In the genomic region with DNA sequence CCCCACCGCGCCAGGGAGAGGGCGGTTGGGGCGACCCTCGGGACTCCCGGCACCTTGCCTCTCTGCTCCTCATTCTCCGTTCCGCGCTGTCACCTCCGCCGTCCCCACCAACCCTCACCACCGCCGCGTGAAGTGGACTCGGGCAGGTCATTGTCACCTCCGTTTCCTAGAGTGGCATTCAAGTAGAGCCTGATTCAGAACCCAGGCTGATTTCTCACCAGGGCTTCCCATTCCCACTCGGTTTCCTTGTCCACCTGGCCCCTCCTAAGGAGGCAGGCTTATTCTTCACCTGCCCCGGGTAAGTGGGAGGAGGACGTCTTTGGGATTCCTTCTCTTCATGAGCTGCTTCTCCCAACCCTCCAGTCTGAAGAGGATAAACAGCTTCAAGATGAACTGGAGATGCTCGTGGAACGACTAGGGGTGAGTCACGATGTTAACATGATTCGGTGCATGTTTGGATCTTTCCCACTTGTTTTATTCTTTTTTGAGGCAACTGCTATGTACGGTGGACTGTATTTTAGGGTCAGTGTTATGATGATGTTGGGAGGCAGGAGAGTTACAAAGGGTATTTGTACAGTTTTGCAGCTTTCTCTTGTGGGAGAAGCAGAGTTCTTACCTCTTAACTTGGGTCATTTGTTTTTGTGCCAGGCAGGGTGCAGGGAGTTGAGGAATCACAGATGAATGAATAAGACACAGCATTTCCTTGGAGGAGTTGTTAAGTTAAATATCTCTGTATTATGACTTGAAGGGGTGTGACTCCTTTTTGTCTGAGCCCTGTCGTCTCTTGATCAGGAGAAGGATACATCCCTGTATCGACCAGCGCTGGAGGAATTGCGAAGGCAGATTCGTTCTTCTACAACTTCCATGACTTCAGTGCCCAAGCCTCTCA, we compare ENCODE assay signal across 8 cellular contexts. TPM values are rescaled to one million over a fixed set of nuclear protein-coding genes. Genes with fewer than 3 reads are reported as not detected.
DNase-seq lines count a peak whose midpoint lies in the region; ATAC-seq and TF ChIP-seq lines count a peak whose summit lies in the region.

No MANE protein-coding gene starts in this region.

- no peak for ATAC-seq in HG02763 (IDR thresholded peaks at IDR 0.05; ENCODE audit: unreplicated experiment)

- DNase-seq in NCI-H748 treated with DMSO at 0.1 percent for 48 hours (lab: John Stamatoyannopoulos, UW) (peak; percentile 13), NCI-H748 (lab: John Stamatoyannopoulos, UW; ENCODE audit: unreplicated experiment) (no peak), RWPE1 (ENCODE audit: low spot score) (no peak), epithelial cell of prostate (ENCODE audit: low read depth, low spot score) (no peak), ovary (no peak), SW 1271 (lab: John Stamatoyannopoulos, UW) (no peak), NCI-H1417 treated with DMSO at 0.1 percent for 48 hours (lab: John Stamatoyannopoulos, UW) (no peak)

- CTCF ChIA-PET in RWPE1 (lab: Yijun Ruan, JAX), result interaction anchor here (0.6 kb wide), 1 partner anchor 530 kb away, joined by 3 read pairs; no protein-coding TSS in a partner anchor

- TF ChIP-seq EP300 in ovary (IDR thresholded peaks at IDR 0.05), result no peak

- TF ChIP-seq CTCF in RWPE1 (conservative IDR thresholded peaks at IDR 0.05; ENCODE audit: low read depth) (no peak), ovary (IDR thresholded peaks at IDR 0.05) (no peak)

- intact Hi-C loops in ovary (cut with DNase I), result loop anchor here in 1 of 4 donors (10.0 kb wide), 2 partner anchors 55 to 215 kb away; no protein-coding TSS in a partner anchor

- H3K4me1 ChIP-seq in ovary (ENCODE audit: insufficient read depth), result peaks cover 4% of the 10 kb centered on the region

- H3K27ac ChIP-seq in RWPE1, result peak overlapping the region; percentile 80
- peak overlapping the region; percentile 95 for H3K27ac ChIP-seq in epithelial cell of prostate
- peak overlapping the region in 1 of 2 donors; percentile 24 for H3K27ac ChIP-seq in ovary

- no peaks in the 10 kb centered on the region for H3K36me3 ChIP-seq in ovary

- no peak for TF ChIP-seq POLR2A in ovary (IDR thresholded peaks at IDR 0.05)

- no peaks in the 10 kb centered on the region for H3K9me3 ChIP-seq in ovary

- H3K27me3 ChIP-seq in ovary, result no peaks in the 10 kb centered on the region

- POLR2A ChIA-PET in RWPE1 (lab: Yijun Ruan, JAX; ENCODE audit: low non-redundant PET), result interaction anchor here (0.7 kb wide), 1 partner anchor 46 kb away, joined by 4 read pairs; no protein-coding TSS in a partner anchor

- WGBS in ovary, 3 donors, result 13 to 15% (median 14%) methylated on average over 29 of the region's 29 CpGs

- H3K4me3 ChIP-seq in ovary, result peak overlapping the region; percentile 79

RNA-seq across cellular contexts. Expression of gene PSMD2, which starts 0.7 kb away (rescaled TPM):
- total RNA-seq in ovary, result 100 to 1,000 TPM in 6 of 7 donors, 10 to 100 TPM in 1; 74.4 to 149 (median 138) TPM
- polyA plus RNA-seq in ovary, result 100 to 1,000 TPM; 119 to 177 TPM

RNA-seq across cellular contexts. Expression of gene EIF4G1, which starts 14.7 kb away (rescaled TPM):
- total RNA-seq in ovary, result 100 to 1,000 TPM in 6 of 7 donors, 10 to 100 TPM in 1; 72.4 to 295 (median 212) TPM
- 100 to 1,000 TPM; 110 to 159 TPM for polyA plus RNA-seq in ovary

RNA-seq across cellular contexts. Expression of gene ECE2, which starts 23.9 kb away (rescaled TPM):
- not detected for total RNA-seq in ovary
- under 1 TPM in 1 of 2 donors, not detected in 1; 0.43 TPM for polyA plus RNA-seq in ovary

RNA-seq across cellular contexts. Expression of gene FAM131A, which starts 37.7 kb away (rescaled TPM):
- 10 to 100 TPM; 16.4 to 37.8 (median 32.9) TPM for total RNA-seq in ovary
- 10 to 100 TPM in 1 of 2 donors, 1 to 10 TPM in 1; 8.7 to 19.7 TPM for polyA plus RNA-seq in ovary

RNA-seq across cellular contexts. Expression of gene CAMK2N2, which starts 38.4 kb away (rescaled TPM):
- total RNA-seq in ovary, result under 1 TPM in 2 of 7 donors, not detected in 5; 0.23 to 0.26 TPM
- under 1 TPM; 0.08 to 0.13 TPM for polyA plus RNA-seq in ovary
